Comparison of ENCODE assay signal across 8 cellular contexts in genomic region chr18:13222371-13223281, GRCh38. TPM values are rescaled to one million over a fixed set of nuclear protein-coding genes. Genes with fewer than 3 reads are reported as not detected.
A peak's percentile ranks its signal among the peaks of the same experiment; 100 is the strongest.
DNase-seq lines count a peak whose midpoint lies in the region; ATAC-seq, FAIRE-seq and TF ChIP-seq lines count a peak whose summit lies in the region.

No MANE protein-coding gene starts in this region.

- H2AFZ ChIP-seq in endothelial cell of umbilical vein (ENCODE audit: low read depth, low read length), result no peak overlapping the region
- no peak overlapping the region for H2AFZ ChIP-seq in neural progenitor cell (replicated peaks)

- TF ChIP-seq CTCF in CD4-positive, alpha-beta T cell (IDR thresholded peaks at IDR 0.05), result no peak
- no peak for TF ChIP-seq CTCF in endothelial cell of umbilical vein (IDR thresholded peaks at IDR 0.05; ENCODE audit: extremely low read depth in 1 of 2, insufficient read depth in 1 of 2, low read depth in 1 of 2, low read length in 2 of 2)
- TF ChIP-seq CTCF in neural progenitor cell (IDR thresholded peaks at IDR 0.05), result no peak
- no peak for TF ChIP-seq CTCF in Caco-2 (IDR thresholded peaks at IDR 0.05; ENCODE audit: insufficient read depth in 1 of 2, low read depth in 1 of 2, low read length in 1 of 2, severe bottlenecking in 1 of 2, unreplicated experiment in 1 of 2)

- H4K20me1 ChIP-seq in endothelial cell of umbilical vein (replicated peaks; ENCODE audit: control insufficient read depth, extremely low read depth, insufficient read depth, low read length), result no peaks in the 10 kb centered on the region
- H4K20me1 ChIP-seq in neural progenitor cell (ENCODE audit: low read depth), result peaks cover 11% of the 10 kb centered on the region

- no peaks in the 10 kb centered on the region for H3K27me3 ChIP-seq in CD4-positive, alpha-beta T cell (ENCODE audit: control insufficient read depth, insufficient read depth, low read length)
- H3K27me3 ChIP-seq in endothelial cell of umbilical vein (ENCODE audit: control insufficient read depth in 2 of 2, insufficient read depth in 2 of 2, low read length in 2 of 2), result peaks cover 48 to 55% of the 10 kb centered on the region in 2 experiments
- H3K27me3 ChIP-seq in neural progenitor cell, result peaks cover 42% of the 10 kb centered on the region
- peaks cover 5% of the 10 kb centered on the region for H3K27me3 ChIP-seq in Caco-2 (replicated peaks; ENCODE audit: control insufficient read depth, insufficient read depth, low read length)

- no peak for ATAC-seq in CD4-positive, alpha-beta T cell (ENCODE audit: poor library complexity)
- ATAC-seq in GM19397 (IDR thresholded peaks at IDR 0.05; ENCODE audit: unreplicated experiment), result no peak

- TF ChIP-seq POLR2A in endothelial cell of umbilical vein (IDR thresholded peaks at IDR 0.05; ENCODE audit: low read depth, low read length), result no peak

- H3K4me3 ChIP-seq in endothelial cell of umbilical vein (replicated peaks in 1 of 3; ENCODE audit: insufficient read depth in 1 of 3, low read depth in 1 of 3, low read length in 3 of 3) (no peak overlapping the region), neural progenitor cell (no peak overlapping the region), Caco-2 (ENCODE audit: low read depth, low read length) (no peak overlapping the region)

- H3F3A ChIP-seq in neural progenitor cell (ENCODE audit: low read depth), result peaks cover 6% of the 10 kb centered on the region

- no peak overlapping the region for H3K4me2 ChIP-seq in endothelial cell of umbilical vein (ENCODE audit: insufficient read depth, low read length)
- peak overlapping the region; percentile 39 for H3K4me2 ChIP-seq in neural progenitor cell

- POLR2A ChIA-PET in CD4-positive, alpha-beta T cell (lab: Charles Lee), result interaction anchor here (0.7 kb wide), 1 partner anchor 379 kb away, joined by 4 read pairs; no protein-coding TSS in a partner anchor
- POLR2A ChIA-PET in endothelial cell of umbilical vein (lab: Charles Lee) (no interaction called here), Caco-2 (lab: Charles Lee) (no interaction called here)

- no peaks in the 10 kb centered on the region for H3K36me3 Mint-ChIP-seq in CD4-positive, alpha-beta T cell (ENCODE audit: low read depth)
- H3K36me3 Mint-ChIP-seq in neural progenitor cell, result no peaks in the 10 kb centered on the region
- H3K36me3 Mint-ChIP-seq in Caco-2 (ENCODE audit: insufficient read depth, unreplicated experiment), result no peaks in the 10 kb centered on the region

- H3K27me3 Mint-ChIP-seq in CD4-positive, alpha-beta T cell, result no peaks in the 10 kb centered on the region
- H3K27me3 Mint-ChIP-seq in neural progenitor cell (ENCODE audit: insufficient read depth, low read depth) (peaks cover 14% of the 10 kb centered on the region), Caco-2 (ENCODE audit: insufficient read depth, unreplicated experiment) (peaks cover 24% of the 10 kb centered on the region)

- H3K9me3 ChIP-seq in CD4-positive, alpha-beta T cell (ENCODE audit: control insufficient read depth, low read length), result no peaks in the 10 kb centered on the region
- H3K9me3 ChIP-seq in endothelial cell of umbilical vein (replicated peaks; ENCODE audit: control insufficient read depth, insufficient read depth, low read length), result no peaks in the 10 kb centered on the region
- no peaks in the 10 kb centered on the region for H3K9me3 ChIP-seq in neural progenitor cell (ENCODE audit: low read depth)
- no peaks in the 10 kb centered on the region for H3K9me3 ChIP-seq in Caco-2

- BruUV-seq in endothelial cell of umbilical vein (replicated peaks; lab: Mats Ljungman, UMichigan), result no TSS peak
- BruUV-seq in Caco-2 (replicated peaks; lab: Mats Ljungman, UMichigan), result no TSS peak

- H3K4me1 ChIP-seq in endothelial cell of umbilical vein (ENCODE audit: control insufficient read depth, extremely low read depth, insufficient read depth, low read length), result peaks cover 3% of the 10 kb centered on the region
- H3K4me1 ChIP-seq in neural progenitor cell, result peaks cover 30% of the 10 kb centered on the region
- H3K4me1 ChIP-seq in Caco-2, result peaks cover 7% of the 10 kb centered on the region

- H3K36me3 ChIP-seq in endothelial cell of umbilical vein (ENCODE audit: control insufficient read depth in 2 of 2, extremely low read depth in 1 of 2, insufficient read depth in 2 of 2, low read length in 2 of 2) (no peaks in the 10 kb centered on the region), neural progenitor cell (no peaks in the 10 kb centered on the region), Caco-2 (ENCODE audit: control insufficient read depth, insufficient read depth, low read length) (no peaks in the 10 kb centered on the region)

- H3K4me1 Mint-ChIP-seq in CD4-positive, alpha-beta T cell (ENCODE audit: low read depth), result peaks cover 39% of the 10 kb centered on the region
- H3K4me1 Mint-ChIP-seq in neural progenitor cell (peaks cover 44% of the 10 kb centered on the region), Caco-2 (ENCODE audit: low read depth, unreplicated experiment) (no peaks in the 10 kb centered on the region)

- H3K9me3 Mint-ChIP-seq in CD4-positive, alpha-beta T cell, result no peaks in the 10 kb centered on the region
- H3K9me3 Mint-ChIP-seq in neural progenitor cell (no peaks in the 10 kb centered on the region), Caco-2 (ENCODE audit: unreplicated experiment) (no peaks in the 10 kb centered on the region)

- peak overlapping the region; percentile 6 for H3K27ac Mint-ChIP-seq in CD4-positive, alpha-beta T cell
- H3K27ac Mint-ChIP-seq in neural progenitor cell (no peak overlapping the region), Caco-2 (ENCODE audit: unreplicated experiment) (no peak overlapping the region)

- no peaks in the 10 kb centered on the region for H3K9me1 ChIP-seq in endothelial cell of umbilical vein (replicated peaks; ENCODE audit: control insufficient read depth, extremely low read depth, insufficient read depth, low read length)

- H3K9ac ChIP-seq in endothelial cell of umbilical vein (replicated peaks; ENCODE audit: extremely low read depth, insufficient read depth, low read length) (no peak overlapping the region), neural progenitor cell (no peak overlapping the region)

- CTCF ChIA-PET in CD4-positive, alpha-beta T cell (lab: Charles Lee), result no interaction called here
- CTCF ChIA-PET in endothelial cell of umbilical vein (lab: Charles Lee) (interaction anchor here (0.6 to 6.8 kb wide), 3 partner anchors 15 to 307 kb away, joined by 3 to 195 read pairs (median 3); no protein-coding TSS in a partner anchor), Caco-2 (lab: Charles Lee) (no interaction called here)

- dilution Hi-C loops in endothelial cell of umbilical vein (cut with MboI; ENCODE audit: extremely low pct_ligation_motif_present, low sequenced_read_pairs), result no loop called here

- H3K79me2 ChIP-seq in endothelial cell of umbilical vein (ENCODE audit: control insufficient read depth, insufficient read depth, low read length) (no peaks in the 10 kb centered on the region), neural progenitor cell (ENCODE audit: low read depth) (no peaks in the 10 kb centered on the region)

- no peak for FAIRE-seq in endothelial cell of umbilical vein (lab: Jason Lieb, UNC)

- H3K4me3 Mint-ChIP-seq in CD4-positive, alpha-beta T cell, result no peak overlapping the region
- H3K4me3 Mint-ChIP-seq in neural progenitor cell, result peak overlapping the region; percentile 33
- H3K4me3 Mint-ChIP-seq in Caco-2 (ENCODE audit: unreplicated experiment), result no peak overlapping the region

- DNase-seq in CD4-positive, alpha-beta T cell, result no peak
- DNase-seq in NCI-H2196 treated with DMSO at 0.1 percent for 48 hours (lab: John Stamatoyannopoulos, UW; ENCODE audit: unreplicated experiment) (peak; percentile 84), endothelial cell of umbilical vein (ENCODE audit: low read depth, low spot score) (no peak), neural progenitor cell (ENCODE audit: low spot score) (no peak), Caco-2 (no peak), ecto neural progenitor cell (ENCODE audit: low spot score) (no peak), SKM-1 (lab: John Stamatoyannopoulos, UW; ENCODE audit: unreplicated experiment) (no peak)

- H3K27ac ChIP-seq in CD4-positive, alpha-beta T cell (ENCODE audit: low read depth, low read length), result no peak overlapping the region
- H3K27ac ChIP-seq in endothelial cell of umbilical vein (ENCODE audit: insufficient read depth, low read depth, low read length) (no peak overlapping the region), neural progenitor cell (no peak overlapping the region)

- intact Hi-C loops in CD4-positive, alpha-beta T cell (cut with DNase I, micrococcal nuclease), result loop anchor here in 1 of 2 experiments (10.0 kb wide), 1 partner anchor 92 kb away; no protein-coding TSS in a partner anchor
- intact Hi-C loops in endothelial cell of umbilical vein (cut with micrococcal nuclease) (no loop called here), Caco-2 (cut with micrococcal nuclease; ENCODE audit: unreplicated experiment) (loop anchor here (10.0 kb wide), 1 partner anchor 62 kb away; no protein-coding TSS in a partner anchor)

TF ChIP-seq in endothelial cell of umbilical vein, 7 proteins besides CTCF, POLR2A, EP300 and RAD21:
- TF ChIP-seq MYC (IDR thresholded peaks at IDR 0.05; ENCODE audit: low read depth, low read length) (no peak), POLR2AphosphoS5 (IDR thresholded peaks at IDR 0.05; ENCODE audit: insufficient read depth, low read depth, low read length) (no peak), EZH2 (IDR thresholded peaks at IDR 0.05; ENCODE audit: borderline replicate concordance, low read depth, low read length, severe bottlenecking) (peak; percentile 75), GATA2 (IDR thresholded peaks at IDR 0.05; ENCODE audit: insufficient read depth, insufficient read length, low read depth, low read length) (no peak)

RNA-seq across cellular contexts. Expression of gene LDLRAD4, which starts 4.1 kb away (rescaled TPM):
- total RNA-seq in CD4-positive, alpha-beta T cell, result 10 to 100 TPM; 51.9 to 52.7 TPM
- total RNA-seq in endothelial cell of umbilical vein (6.5 and 7.2 TPM in 2 replicates), neural progenitor cell (ENCODE audit: low replicate concordance) (0.28 and 0.65 TPM in 2 replicates), Caco-2 (2022) (1.2 and 1.5 TPM in 2 replicates)
- polyA plus RNA-seq in endothelial cell of umbilical vein, result 5.2 and 5.3 TPM in 2 replicates
- 2.6 and 3.1 TPM in 2 replicates for polyA plus RNA-seq in endothelial cell of umbilical vein (2011; cell fraction: cytosol; rRNA removed)
- polyA plus RNA-seq in endothelial cell of umbilical vein (2011; cell fraction: nucleus; rRNA removed), result 7.2 and 7.7 TPM in 2 replicates
- polyA plus RNA-seq in endothelial cell of umbilical vein (2012), result 1.2 and 2.7 TPM in 2 replicates
- 19.6 and 20.5 TPM in 2 replicates for polyA minus RNA-seq in endothelial cell of umbilical vein
- not detected for polyA minus RNA-seq in endothelial cell of umbilical vein (2011; cell fraction: cytosol; rRNA and poly(A)+ RNA removed)
- 18.2 and 29.6 TPM in 2 replicates for polyA minus RNA-seq in endothelial cell of umbilical vein (2011; cell fraction: nucleus; rRNA and poly(A)+ RNA removed)
